In the genomic region with DNA sequence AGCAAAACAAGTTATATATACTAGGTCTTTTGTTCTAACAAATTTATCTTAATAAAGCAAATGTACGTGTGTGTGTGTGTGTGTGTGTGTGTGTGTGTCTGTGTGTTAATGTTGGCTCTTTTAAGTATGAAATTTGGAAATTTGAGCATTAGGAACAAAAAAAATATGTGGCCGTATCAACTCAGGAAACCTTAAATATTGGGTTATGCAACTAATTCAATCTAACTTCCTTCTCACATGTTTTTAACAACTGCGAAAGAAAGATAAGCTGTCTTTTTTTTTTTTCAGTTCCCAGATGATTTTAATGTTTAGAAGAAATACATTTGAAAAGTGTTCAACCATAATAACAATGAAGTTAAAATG, we compare ENCODE assay signal across 37 cellular contexts.
"Had no signal": no experiment of that assay in that cellular context is flagged by ENCODE, and none has a peak within 500 bp of the region (broad histone marks: within the 10 kb centered on the region; RNA-seq: fewer than 3 reads in every experiment).

No MANE protein-coding gene starts in this region.

- H3K36me3 ChIP-seq: pancreas, prostate gland, sigmoid colon, uterus had no signal

- H3K27me3 ChIP-seq: pancreas, sigmoid colon, uterus had no signal

- H3K9me3 Mint-ChIP-seq: activated B cell treated with CpG ODN at 0.5 μM for 24 hours; activated T-cell treated with anti-CD3 and anti-CD28 coated beads, Interleukin-2, amount 50 U/mL, for 72 hours; central memory CD8-positive, alpha-beta T cell; dendritic cell treated with granulocyte-macrophage colony-stimulating factor and Interleukin-4, amounts not matched to agents 40 ng/mL and 50 ng/mL, for 4 days; immature natural killer cell; memory B cell; naive thymus-derived CD4-positive, alpha-beta T cell; neural crest cell; stimulated activated memory B cell treated with anti-CD40 and anti-IgM and Interleukin-4, amounts not matched to agents 10 μg/mL and 1 μg/mL and 100 μg/mL, for 72 hours; stimulated activated naive CD8-positive, alpha-beta T cell treated with anti-CD3 and anti-CD28 coated beads, Interleukin-15, amount 100 ng/mL, for 72 hours; T-cell; T-helper 2 cell treated with Interferon-gamma antibody and Interleukin-4, amounts not matched to agents 5 μg/mL and 100 μg/mL, for 36 hours; type B pancreatic cell had no signal

- H3K9me3 ChIP-seq: pancreas, prostate gland, sigmoid colon, uterus had no signal

- H3K4me1 Mint-ChIP-seq: central memory CD8-positive, alpha-beta T cell; immature natural killer cell; neural crest cell; stimulated activated memory B cell treated with anti-CD40 and anti-IgM and Interleukin-4, amounts not matched to agents 10 μg/mL and 1 μg/mL and 100 μg/mL, for 72 hours had no signal

- ATAC-seq: activated T-cell treated with anti-CD3 and anti-CD28 coated beads, Interleukin-2, amount 50 U/mL, for 72 hours; left colon; naive thymus-derived CD4-positive, alpha-beta T cell; pancreas; stimulated activated memory B cell treated with anti-CD40 and anti-IgM and Interleukin-4, amounts not matched to agents 10 μg/mL and 1 μg/mL and 100 μg/mL, for 72 hours; stimulated activated naive CD8-positive, alpha-beta T cell treated with anti-CD3 and anti-CD28 coated beads, Interleukin-15, amount 100 ng/mL, for 72 hours; T-cell had no signal

- H3K27me3 Mint-ChIP-seq: activated B cell treated with CpG ODN at 0.5 μM for 24 hours; activated naive CD8-positive, alpha-beta T cell; central memory CD8-positive, alpha-beta T cell; dendritic cell treated with granulocyte-macrophage colony-stimulating factor and Interleukin-4, amounts not matched to agents 40 ng/mL and 50 ng/mL, for 4 days; memory B cell; stimulated activated naive CD8-positive, alpha-beta T cell treated with anti-CD3 and anti-CD28 coated beads, Interleukin-15, amount 100 ng/mL, for 72 hours; type B pancreatic cell had no signal

- DNase-seq: activated B cell treated with CpG ODN at 0.5 μM for 24 hours; activated effector memory CD4-positive, alpha-beta T cell treated with Interleukin-2 at 50 U/mL for 16 hours; activated naive CD4-positive, alpha-beta T cell treated with Interleukin-2 at 50 U/mL for 16 hours; activated T-cell treated with anti-CD3 and anti-CD28 coated beads for 4 hours; activated T-cell treated with anti-CD3 and anti-CD28 coated beads, Interleukin-2, amount 50 U/mL, for 72 hours; anterior cingulate cortex; effector memory CD4-positive, alpha-beta T cell; foreskin fibroblast; head of caudate nucleus; hypothalamus; immature natural killer cell; kidney; left colon; midbrain; naive thymus-derived CD4-positive, alpha-beta T cell; nucleus accumbens; pancreas; retina; sigmoid colon; small intestine; stimulated activated CD4-positive, alpha-beta T cell treated with anti-CD3 and anti-CD28 coated beads, Interleukin-4, amount 100 ng/mL, for 24 hours; stimulated activated CD8-positive, alpha-beta memory T cell treated with anti-CD3 and anti-CD28 coated beads, Interleukin-4, amount 100 ng/mL, for 48 hours; stimulated activated naive CD8-positive, alpha-beta T cell treated with anti-CD3 and anti-CD28 coated beads, Interleukin-15, amount 100 ng/mL, for 72 hours; substantia nigra; T-cell; uterus had no signal

- H3K4me1 ChIP-seq: pancreas, prostate gland, uterus had no signal

- H3K4me3 ChIP-seq: pancreas, prostate gland, sigmoid colon, uterus had no signal

- H3K27ac ChIP-seq: pancreas, prostate gland, sigmoid colon, uterus had no signal

- H3K36me3 Mint-ChIP-seq: activated naive CD8-positive, alpha-beta T cell; immature natural killer cell; memory B cell; stimulated activated memory B cell treated with anti-CD40 and anti-IgM and Interleukin-4, amounts not matched to agents 10 μg/mL and 1 μg/mL and 100 μg/mL, for 72 hours; type B pancreatic cell had no signal

- FAIRE-seq: bronchial epithelial cell, pancreas, TTC549 had no signal

- H3K27ac Mint-ChIP-seq: activated B cell treated with CpG ODN at 0.5 μM for 24 hours; activated naive CD8-positive, alpha-beta T cell; activated T-cell treated with anti-CD3 and anti-CD28 coated beads, Interleukin-2, amount 50 U/mL, for 72 hours; dendritic cell treated with granulocyte-macrophage colony-stimulating factor and Interleukin-4, amounts not matched to agents 40 ng/mL and 50 ng/mL, for 4 days; immature natural killer cell; memory B cell; naive thymus-derived CD4-positive, alpha-beta T cell; stimulated activated memory B cell treated with anti-CD40 and anti-IgM and Interleukin-4, amounts not matched to agents 10 μg/mL and 1 μg/mL and 100 μg/mL, for 72 hours; T-cell; T-helper 2 cell treated with Interferon-gamma antibody and Interleukin-4, amounts not matched to agents 5 μg/mL and 100 μg/mL, for 36 hours; type B pancreatic cell had no signal

- H3K4me3 Mint-ChIP-seq: activated B cell treated with CpG ODN at 0.5 μM for 24 hours; activated naive CD8-positive, alpha-beta T cell; activated T-cell treated with anti-CD3 and anti-CD28 coated beads, Interleukin-2, amount 50 U/mL, for 72 hours; central memory CD8-positive, alpha-beta T cell; dendritic cell treated with granulocyte-macrophage colony-stimulating factor and Interleukin-4, amounts not matched to agents 40 ng/mL and 50 ng/mL, for 4 days; immature natural killer cell; memory B cell; naive thymus-derived CD4-positive, alpha-beta T cell; neural crest cell; stimulated activated memory B cell treated with anti-CD40 and anti-IgM and Interleukin-4, amounts not matched to agents 10 μg/mL and 1 μg/mL and 100 μg/mL, for 72 hours; stimulated activated naive CD8-positive, alpha-beta T cell treated with anti-CD3 and anti-CD28 coated beads, Interleukin-15, amount 100 ng/mL, for 72 hours; T-cell; T-helper 2 cell treated with Interferon-gamma antibody and Interleukin-4, amounts not matched to agents 5 μg/mL and 100 μg/mL, for 36 hours; type B pancreatic cell had no signal
